In the genomic region with DNA sequence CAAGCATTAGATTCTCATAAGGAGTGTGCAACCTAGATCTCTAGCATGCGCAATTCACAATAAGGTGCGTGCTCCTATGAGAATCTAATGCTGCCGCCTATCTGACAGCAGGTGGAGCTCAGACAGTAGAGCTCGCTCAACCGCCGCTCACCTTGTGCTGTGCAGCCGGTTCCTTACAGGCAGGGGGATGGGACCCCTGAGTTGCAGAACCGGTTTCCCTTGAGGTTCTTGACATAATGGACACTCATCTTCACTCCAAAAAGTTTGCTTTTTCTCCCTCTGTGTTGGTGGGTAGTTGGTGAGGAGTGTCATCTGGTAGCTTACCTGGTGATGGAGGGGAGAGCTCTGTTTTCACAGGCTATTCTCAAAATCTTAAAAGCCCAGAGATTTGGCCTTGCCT, we compare ENCODE assay signal across 15 cellular contexts.
DNase-seq lines count a peak whose midpoint lies in the region; ATAC-seq and TF ChIP-seq lines count a peak whose summit lies in the region.
"Had no signal": no experiment of that assay in that cellular context is flagged by ENCODE, and none has a peak within 500 bp of the region (broad histone marks: within the 10 kb centered on the region; RNA-seq: fewer than 3 reads in every experiment).

No MANE protein-coding gene starts in this region.

- H3K4me3 ChIP-seq in Loucy (ENCODE audit: low read length, poor library complexity, severe bottlenecking) (no peak overlapping the region), body of pancreas (no peak overlapping the region), lung (no peak overlapping the region)
- H3K4me3 ChIP-seq: gastrocnemius medialis, SK-N-MC had no signal

- no peak overlapping the region for H2AFZ ChIP-seq in Loucy (ENCODE audit: low read length)

- no peaks in the 10 kb centered on the region for H3K79me2 ChIP-seq in Loucy (ENCODE audit: insufficient read depth, low read length)

- H3K4me1 ChIP-seq in Loucy (ENCODE audit: insufficient read depth, low read length, poor library complexity, severe bottlenecking) (peaks cover 39% of the 10 kb centered on the region), body of pancreas (peaks cover 41% of the 10 kb centered on the region), lung (ENCODE audit: control insufficient read depth in 2 of 2, insufficient read depth in 2 of 2, low read length in 2 of 2) (peaks cover 0 to 3% of the 10 kb centered on the region in 2 donors)

- H3K27ac ChIP-seq in body of pancreas (peak overlapping the region in 1 of 4 donors; percentile 36), lung (ENCODE audit: low read depth in 1 of 2, low read length in 1 of 2) (no peak overlapping the region)
- H3K27ac ChIP-seq: gastrocnemius medialis, KMS-11, SK-N-MC had no signal

- no peaks in the 10 kb centered on the region for H3K27me3 ChIP-seq in Loucy (ENCODE audit: insufficient read depth, low read length, poor library complexity, severe bottlenecking)
- no peaks in the 10 kb centered on the region for H3K27me3 ChIP-seq in body of pancreas
- no peaks in the 10 kb centered on the region for H3K27me3 ChIP-seq in lung (ENCODE audit: control insufficient read depth, insufficient read depth)
- H3K27me3 ChIP-seq: gastrocnemius medialis had no signal

- peak; percentile 41 for TF ChIP-seq CTCF in Loucy (conservative IDR thresholded peaks at IDR 0.05; ENCODE audit: low read length)
- TF ChIP-seq CTCF in body of pancreas (IDR thresholded peaks at IDR 0.05), result peak in 6 of 7 experiments; percentile 33 to 73 (median 66)
- no peak for TF ChIP-seq CTCF in lung (IDR thresholded peaks at IDR 0.05; ENCODE audit: control extremely low read depth, extremely low read depth)

- 23 to 53% methylated on average over 7 to 8 of the region's 8 CpGs for WGBS in body of pancreas, 2 donors
- WGBS in lung, 2 donors, result 78 to 92% methylated on average over 8 of the region's 8 CpGs

- no peak overlapping the region for H3K4me2 ChIP-seq in Loucy (ENCODE audit: low read depth, low read length, poor library complexity, severe bottlenecking)
- H3K4me2 ChIP-seq: KMS-11 had no signal

- ATAC-seq in body of pancreas, result peak; percentile 83
- peak; percentile 71 for ATAC-seq in lung (ENCODE audit: insufficient read depth, low FRiP score)
- ATAC-seq: activated T-cell treated with anti-CD3 and anti-CD28 coated beads, Interleukin-2, amount 50 U/mL, for 4 hours; gastrocnemius medialis had no signal

- H3K9ac ChIP-seq in Loucy (ENCODE audit: low read depth, low read length, poor library complexity, severe bottlenecking), result no peak overlapping the region
- H3K9ac ChIP-seq: KMS-11 had no signal

- intact Hi-C loops in body of pancreas (cut with DNase I), result no loop called here

- DNase-seq in COR-L47 (lab: John Stamatoyannopoulos, UW), result peak; percentile 9
- peak; percentile 71 to 87 (median 86) for DNase-seq in body of pancreas
- peak; percentile 79 for DNase-seq in lung (ENCODE audit: low spot score)
- DNase-seq in erythroblast (lab: John Stamatoyannopoulos, UW), result no peak
- no peak for DNase-seq in NOMO-1 treated with dmso at 0.1 percent for 144 hours (lab: John Stamatoyannopoulos, UW; ENCODE audit: unreplicated experiment)
- no peak for DNase-seq in activated CD8-positive, alpha-beta memory T cell treated with anti-CD3 and anti-CD28 coated beads, Interleukin-2, amount 50 U/mL, for 4 hours
- no peak for DNase-seq in nucleus accumbens (lab: John Stamatoyannopoulos, UW)
- DNase-seq: activated CD4-positive, CD25-positive, alpha-beta regulatory T cell; activated T-cell treated with anti-CD3 and anti-CD28 coated beads, Interleukin-2, amount 50 U/mL, for 4 hours; gastrocnemius medialis; GDM1; NCI-H446 treated with DMSO at 0.1 percent for 48 hours had no signal

- H3K9me2 ChIP-seq in Loucy (replicated peaks; ENCODE audit: low read depth, low read length), result no peaks in the 10 kb centered on the region

- H3K9me3 ChIP-seq in Loucy (ENCODE audit: insufficient read depth, low read depth, low read length), result peaks cover 3% of the 10 kb centered on the region; the same call in 1 of the 2 replicates
- H3K9me3 ChIP-seq in body of pancreas, result no peaks in the 10 kb centered on the region
- H3K9me3 ChIP-seq in lung (ENCODE audit: control insufficient read depth in 2 of 2, insufficient read depth in 1 of 2, low read length in 1 of 2), result peaks cover 0 to 4% of the 10 kb centered on the region in 2 donors
- H3K9me3 ChIP-seq: gastrocnemius medialis had no signal

- H3K36me3 ChIP-seq in Loucy (ENCODE audit: insufficient read depth, low read length) (no peaks in the 10 kb centered on the region), body of pancreas (replicated peaks in 1 of 2; ENCODE audit: insufficient read depth in 1 of 2, low read depth in 2 of 2) (no peaks in the 10 kb centered on the region), lung (ENCODE audit: control insufficient read depth in 2 of 2, insufficient read depth in 2 of 2, low read length in 2 of 2) (no peaks in the 10 kb centered on the region)
- H3K36me3 ChIP-seq: gastrocnemius medialis had no signal

- H4K20me1 ChIP-seq in Loucy (ENCODE audit: insufficient read depth, low read length, poor library complexity, severe bottlenecking), result no peaks in the 10 kb centered on the region

- no peak for TF ChIP-seq POLR2A in body of pancreas (IDR thresholded peaks at IDR 0.05)
- TF ChIP-seq POLR2A in erythroblast (IDR thresholded peaks at IDR 0.05; ENCODE audit: low read length), result no peak

- H3F3A ChIP-seq in Loucy (ENCODE audit: low read depth), result no peaks in the 10 kb centered on the region

Comparison
In these comparisons a context has a peak if more than half of its experiments do, and no peak if none do; other contexts are left out.
1. DNase-seq: peak in COR-L47 (single experiment), body of pancreas (4 of 4) and lung (single experiment); none in erythroblast (0 of 2), NOMO-1 treated with dmso at 0.1 percent for 144 hours (single experiment), activated CD8-positive, alpha-beta memory T cell treated with anti-CD3 and anti-CD28 coated beads, Interleukin-2, amount 50 U/mL, for 4 hours (single experiment) and nucleus accumbens (0 of 56).